In the genomic region with DNA sequence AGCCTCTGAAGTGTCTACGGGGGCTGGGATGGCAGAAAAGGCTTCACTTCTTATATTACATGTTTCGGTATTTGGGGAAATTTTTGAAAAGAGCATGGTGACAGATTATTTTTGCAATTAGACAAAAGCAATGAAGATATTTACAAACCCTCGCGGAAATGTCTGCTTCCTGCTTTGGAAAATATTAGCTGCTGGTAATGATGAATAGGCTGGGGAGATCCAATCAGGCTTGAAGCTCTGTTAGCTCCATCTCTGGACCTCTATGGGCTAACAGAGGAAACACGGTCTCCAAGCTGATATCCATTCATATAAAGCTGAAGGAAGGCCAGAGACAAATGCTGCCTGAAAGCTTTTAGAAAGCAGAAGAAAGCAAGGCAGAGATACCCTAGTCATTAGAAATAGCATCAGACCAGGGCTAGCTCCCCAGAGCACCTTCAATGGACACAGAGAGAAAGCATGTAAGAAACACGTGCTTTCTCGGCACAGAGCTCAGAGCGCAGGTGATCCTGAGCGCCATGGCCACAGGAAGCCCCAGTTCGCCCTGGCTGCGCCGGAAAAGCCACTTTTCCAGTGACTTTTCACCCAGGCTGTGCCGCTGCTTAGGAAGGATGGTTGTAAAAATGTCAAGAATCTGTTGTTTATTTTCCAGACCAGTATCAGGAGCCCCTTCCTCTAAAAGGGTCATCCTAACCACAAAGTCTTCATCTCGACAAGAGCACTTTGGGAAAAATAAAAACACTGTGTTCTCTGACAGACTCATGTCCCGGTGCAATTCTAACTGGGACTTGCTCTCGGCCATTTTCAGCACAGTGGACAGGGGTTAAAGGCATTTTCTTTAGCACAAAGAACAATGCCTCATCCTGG, we compare ENCODE assay signal across 3 cellular contexts.
A peak's percentile ranks its signal among the peaks of the same experiment; 100 is the strongest.
TF ChIP-seq lines count a peak whose summit lies in the region.

No MANE protein-coding gene starts in this region.

TF ChIP-seq in SK-N-SH, 30 proteins besides CTCF, POLR2A, EP300 and RAD21 (continued from another document):
- TF ChIP-seq, protein P1, sequence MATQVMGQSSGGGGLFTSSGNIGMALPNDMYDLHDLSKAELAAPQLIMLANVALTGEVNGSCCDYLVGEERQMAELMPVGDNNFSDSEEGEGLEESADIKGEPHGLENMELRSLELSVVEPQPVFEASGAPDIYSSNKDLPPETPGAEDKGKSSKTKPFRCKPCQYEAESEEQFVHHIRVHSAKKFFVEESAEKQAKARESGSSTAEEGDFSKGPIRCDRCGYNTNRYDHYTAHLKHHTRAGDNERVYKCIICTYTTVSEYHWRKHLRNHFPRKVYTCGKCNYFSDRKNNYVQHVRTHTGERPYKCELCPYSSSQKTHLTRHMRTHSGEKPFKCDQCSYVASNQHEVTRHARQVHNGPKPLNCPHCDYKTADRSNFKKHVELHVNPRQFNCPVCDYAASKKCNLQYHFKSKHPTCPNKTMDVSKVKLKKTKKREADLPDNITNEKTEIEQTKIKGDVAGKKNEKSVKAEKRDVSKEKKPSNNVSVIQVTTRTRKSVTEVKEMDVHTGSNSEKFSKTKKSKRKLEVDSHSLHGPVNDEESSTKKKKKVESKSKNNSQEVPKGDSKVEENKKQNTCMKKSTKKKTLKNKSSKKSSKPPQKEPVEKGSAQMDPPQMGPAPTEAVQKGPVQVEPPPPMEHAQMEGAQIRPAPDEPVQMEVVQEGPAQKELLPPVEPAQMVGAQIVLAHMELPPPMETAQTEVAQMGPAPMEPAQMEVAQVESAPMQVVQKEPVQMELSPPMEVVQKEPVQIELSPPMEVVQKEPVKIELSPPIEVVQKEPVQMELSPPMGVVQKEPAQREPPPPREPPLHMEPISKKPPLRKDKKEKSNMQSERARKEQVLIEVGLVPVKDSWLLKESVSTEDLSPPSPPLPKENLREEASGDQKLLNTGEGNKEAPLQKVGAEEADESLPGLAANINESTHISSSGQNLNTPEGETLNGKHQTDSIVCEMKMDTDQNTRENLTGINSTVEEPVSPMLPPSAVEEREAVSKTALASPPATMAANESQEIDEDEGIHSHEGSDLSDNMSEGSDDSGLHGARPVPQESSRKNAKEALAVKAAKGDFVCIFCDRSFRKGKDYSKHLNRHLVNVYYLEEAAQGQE (IDR thresholded peaks at IDR 0.05; ENCODE audit: low read depth, low read length) = peak; percentile 89
TF ChIP-seq in SK-N-SH: peak in this region for 1.

TF ChIP-seq in SK-N-SH treated with all-trans-retinoic acid at 6 μM for 48 hours, 23 proteins besides CTCF, POLR2A, EP300 and RAD21 (continued from another document):
- TF ChIP-seq, protein P2, sequence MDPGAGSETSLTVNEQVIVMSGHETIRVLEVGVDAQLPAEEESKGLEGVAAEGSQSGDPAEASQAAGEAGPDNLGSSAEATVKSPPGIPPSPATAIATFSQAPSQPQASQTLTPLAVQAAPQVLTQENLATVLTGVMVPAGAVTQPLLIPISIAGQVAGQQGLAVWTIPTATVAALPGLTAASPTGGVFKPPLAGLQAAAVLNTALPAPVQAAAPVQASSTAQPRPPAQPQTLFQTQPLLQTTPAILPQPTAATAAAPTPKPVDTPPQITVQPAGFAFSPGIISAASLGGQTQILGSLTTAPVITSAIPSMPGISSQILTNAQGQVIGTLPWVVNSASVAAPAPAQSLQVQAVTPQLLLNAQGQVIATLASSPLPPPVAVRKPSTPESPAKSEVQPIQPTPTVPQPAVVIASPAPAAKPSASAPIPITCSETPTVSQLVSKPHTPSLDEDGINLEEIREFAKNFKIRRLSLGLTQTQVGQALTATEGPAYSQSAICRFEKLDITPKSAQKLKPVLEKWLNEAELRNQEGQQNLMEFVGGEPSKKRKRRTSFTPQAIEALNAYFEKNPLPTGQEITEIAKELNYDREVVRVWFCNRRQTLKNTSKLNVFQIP (CRISPR knock-in tag; IDR thresholded peaks at IDR 0.05; ENCODE audit: borderline replicate concordance, low read depth) = no peak
- no peak for TF ChIP-seq CSRNP3 (CRISPR knock-in tag; IDR thresholded peaks at IDR 0.05)
- TF ChIP-seq ZNF70 (CRISPR knock-in tag; IDR thresholded peaks at IDR 0.05) = no peak
- TF ChIP-seq OSR1 (CRISPR knock-in tag; IDR thresholded peaks at IDR 0.05) = no peak
- TF ChIP-seq ESRRG (CRISPR knock-in tag; IDR thresholded peaks at IDR 0.05) = no peak
- no peak for TF ChIP-seq ZC3H10 (CRISPR knock-in tag; IDR thresholded peaks at IDR 0.05)
- no peak for TF ChIP-seq ZNF565 (CRISPR knock-in tag; conservative IDR thresholded peaks at IDR 0.05; ENCODE audit: low read depth)
- no peak for TF ChIP-seq BACH2 (CRISPR knock-in tag; IDR thresholded peaks at IDR 0.05; ENCODE audit: borderline replicate concordance)
- no peak for TF ChIP-seq TOX (CRISPR knock-in tag; IDR thresholded peaks at IDR 0.05; ENCODE audit: borderline replicate concordance)
- no peak for TF ChIP-seq ZFP3 (CRISPR knock-in tag; IDR thresholded peaks at IDR 0.05)
- TF ChIP-seq, protein P3, sequence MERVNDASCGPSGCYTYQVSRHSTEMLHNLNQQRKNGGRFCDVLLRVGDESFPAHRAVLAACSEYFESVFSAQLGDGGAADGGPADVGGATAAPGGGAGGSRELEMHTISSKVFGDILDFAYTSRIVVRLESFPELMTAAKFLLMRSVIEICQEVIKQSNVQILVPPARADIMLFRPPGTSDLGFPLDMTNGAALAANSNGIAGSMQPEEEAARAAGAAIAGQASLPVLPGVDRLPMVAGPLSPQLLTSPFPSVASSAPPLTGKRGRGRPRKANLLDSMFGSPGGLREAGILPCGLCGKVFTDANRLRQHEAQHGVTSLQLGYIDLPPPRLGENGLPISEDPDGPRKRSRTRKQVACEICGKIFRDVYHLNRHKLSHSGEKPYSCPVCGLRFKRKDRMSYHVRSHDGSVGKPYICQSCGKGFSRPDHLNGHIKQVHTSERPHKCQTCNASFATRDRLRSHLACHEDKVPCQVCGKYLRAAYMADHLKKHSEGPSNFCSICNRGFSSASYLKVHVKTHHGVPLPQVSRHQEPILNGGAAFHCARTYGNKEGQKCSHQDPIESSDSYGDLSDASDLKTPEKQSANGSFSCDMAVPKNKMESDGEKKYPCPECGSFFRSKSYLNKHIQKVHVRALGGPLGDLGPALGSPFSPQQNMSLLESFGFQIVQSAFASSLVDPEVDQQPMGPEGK (CRISPR knock-in tag; IDR thresholded peaks at IDR 0.05; ENCODE audit: borderline replicate concordance) = no peak
- no peak for TF ChIP-seq ZFP30 (CRISPR knock-in tag; IDR thresholded peaks at IDR 0.05)
- TF ChIP-seq CSDC2 (CRISPR knock-in tag; IDR thresholded peaks at IDR 0.05) = no peak
- no peak for TF ChIP-seq ARNTL (CRISPR knock-in tag; IDR thresholded peaks at IDR 0.05; ENCODE audit: borderline replicate concordance, low read depth)
- TF ChIP-seq ISL1 (CRISPR knock-in tag; IDR thresholded peaks at IDR 0.05) = no peak
- TF ChIP-seq PPARA (CRISPR knock-in tag; IDR thresholded peaks at IDR 0.05; ENCODE audit: borderline replicate concordance) = no peak
- TF ChIP-seq RARB (CRISPR knock-in tag; IDR thresholded peaks at IDR 0.05) = no peak

TF ChIP-seq in K562, 482 proteins besides CTCF, POLR2A, EP300 and RAD21:
- TF ChIP-seq, protein P1 (CRISPR knock-in tag; IDR thresholded peaks at IDR 0.05; ENCODE audit: low read depth) = 0 out of 2 replicates have a peak, but pooled peaks have one; percentile 25
- peak; percentile 72; the same call in 1 of the 2 replicates for TF ChIP-seq MIER1 (IDR thresholded peaks at IDR 0.05; ENCODE audit: low read depth)
- TF ChIP-seq, protein P4, sequence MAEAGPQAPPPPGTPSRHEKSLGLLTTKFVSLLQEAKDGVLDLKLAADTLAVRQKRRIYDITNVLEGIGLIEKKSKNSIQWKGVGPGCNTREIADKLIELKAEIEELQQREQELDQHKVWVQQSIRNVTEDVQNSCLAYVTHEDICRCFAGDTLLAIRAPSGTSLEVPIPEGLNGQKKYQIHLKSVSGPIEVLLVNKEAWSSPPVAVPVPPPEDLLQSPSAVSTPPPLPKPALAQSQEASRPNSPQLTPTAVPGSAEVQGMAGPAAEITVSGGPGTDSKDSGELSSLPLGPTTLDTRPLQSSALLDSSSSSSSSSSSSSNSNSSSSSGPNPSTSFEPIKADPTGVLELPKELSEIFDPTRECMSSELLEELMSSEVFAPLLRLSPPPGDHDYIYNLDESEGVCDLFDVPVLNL (CRISPR knock-in tag; IDR thresholded peaks at IDR 0.05; ENCODE audit: low read depth) = no peak
- TF ChIP-seq EHMT2 (IDR thresholded peaks at IDR 0.05) = peak; percentile 72; the same call in 1 of the 2 replicates
- TF ChIP-seq, protein P5, sequence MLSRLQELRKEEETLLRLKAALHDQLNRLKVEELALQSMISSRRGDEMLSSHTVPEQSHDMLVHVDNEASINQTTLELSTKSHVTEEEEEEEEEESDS (CRISPR knock-in tag; IDR thresholded peaks at IDR 0.05) = no peak
